11 cellular contexts compared by ENCODE assay signal in genomic region chr7:129845972-129846327, GRCh38.
DNase-seq lines count a peak whose midpoint lies in the region; ATAC-seq and TF ChIP-seq lines count a peak whose summit lies in the region.
"Had no signal": no experiment of that assay in that cellular context is flagged by ENCODE, and none has a peak within 500 bp of the region (broad histone marks: within the 10 kb centered on the region; RNA-seq: fewer than 3 reads in every experiment).

No MANE protein-coding gene starts in this region.

- H3K36me3 ChIP-seq in ascending aorta (no peaks in the 10 kb centered on the region), left lung (no peaks in the 10 kb centered on the region), H7 (replicated peaks; ENCODE audit: control insufficient read depth, insufficient read depth, low read length) (no peaks in the 10 kb centered on the region)

- ATAC-seq in left lung (peak; percentile 69), HG03571 (IDR thresholded peaks at IDR 0.05; ENCODE audit: unreplicated experiment) (no peak)

- H3K9me3 ChIP-seq in ascending aorta (no peaks in the 10 kb centered on the region), left lung (no peaks in the 10 kb centered on the region)

- peak overlapping the region; percentile 10; the same call in 1 of the 2 replicates for H3K27ac ChIP-seq in HL-60 (replicated peaks)
- peak overlapping the region; percentile 66 to 70 for H3K27ac ChIP-seq in ascending aorta
- H3K27ac ChIP-seq in left lung = peak overlapping the region in 1 of 2 donors; percentile 72

- no peaks in the 10 kb centered on the region for H3K27me3 ChIP-seq in HL-60 (ENCODE audit: insufficient read depth, poor library complexity, severe bottlenecking)
- H3K27me3 ChIP-seq in ascending aorta = no peaks in the 10 kb centered on the region
- no peaks in the 10 kb centered on the region for H3K27me3 ChIP-seq in left lung
- H3K27me3 ChIP-seq in H7 (ENCODE audit: control insufficient read depth, insufficient read depth, low read length) = no peaks in the 10 kb centered on the region

- intact Hi-C loops in ascending aorta (cut with DNase I) (loop anchor here (2.0 kb wide), 1 partner anchor 15 kb away; no protein-coding TSS in a partner anchor), left lung (cut with DNase I) (no loop called here)

- H3K4me1 ChIP-seq in ascending aorta = peaks cover 12 to 43% of the 10 kb centered on the region in 2 donors
- peaks cover 8 to 66% of the 10 kb centered on the region in 2 donors for H3K4me1 ChIP-seq in left lung

- peak; percentile 36 for DNase-seq in AG08396 (ENCODE audit: low spot score)
- DNase-seq in HL-60 (ENCODE audit: low read depth in 1 of 2, low spot score in 1 of 2) = no peak
- no peak for DNase-seq in ascending aorta (ENCODE audit: low spot score in 2 of 2)
- DNase-seq in left lung = no peak
- DNase-seq in mucosa of gallbladder (ENCODE audit: low spot score) = no peak
- DNase-seq in stimulated activated CD8-positive, alpha-beta memory T cell treated with anti-CD3 and anti-CD28 coated beads, Interleukin-4, amount 100 ng/mL, for 48 hours = no peak
- DNase-seq in H7 = no peak
- DNase-seq: effector CD8-positive, alpha-beta T cell; NCI-H524 treated with DMSO at 0.1 percent for 48 hours; T-helper 2 cell had no signal

- H3K4me3 ChIP-seq in HL-60 (replicated peaks; ENCODE audit: insufficient read depth, low read length) (no peak overlapping the region), ascending aorta (no peak overlapping the region), left lung (no peak overlapping the region), H7 (ENCODE audit: insufficient read depth, low read depth, low read length) (no peak overlapping the region)

- TF ChIP-seq CTCF in HL-60 (IDR thresholded peaks at IDR 0.05; ENCODE audit: insufficient read depth, low read length) = no peak
- no peak for TF ChIP-seq CTCF in ascending aorta (IDR thresholded peaks at IDR 0.05)
- no peak for TF ChIP-seq CTCF in left lung (IDR thresholded peaks at IDR 0.05)
